Comparison of ENCODE assay signal across 9 cellular contexts in genomic region chr14:91367173-91368171, GRCh38. TPM values are rescaled to one million over a fixed set of nuclear protein-coding genes. Genes with fewer than 3 reads are reported as not detected.
A peak's percentile ranks its signal among the peaks of the same experiment; 100 is the strongest.
DNase-seq lines count a peak whose midpoint lies in the region; ATAC-seq and TF ChIP-seq lines count a peak whose summit lies in the region.
"Had no signal": no experiment of that assay in that cellular context is flagged by ENCODE, and none has a peak within 500 bp of the region (broad histone marks: within the 10 kb centered on the region; RNA-seq: fewer than 3 reads in every experiment).

No MANE protein-coding gene starts in this region.

- peak overlapping the region; percentile 96 to 98 (median 97) for H3K27ac Mint-ChIP-seq in CD4-positive, CD25-positive, alpha-beta regulatory T cell

- H3K36me3 Mint-ChIP-seq in CD4-positive, CD25-positive, alpha-beta regulatory T cell, result peaks cover 5% of the 10 kb centered on the region

- ATAC-seq in CD4-positive, CD25-positive, alpha-beta regulatory T cell (ENCODE audit: low read depth in 2 of 2), result peak; percentile 71 to 80
- ATAC-seq in GM19023 (IDR thresholded peaks at IDR 0.05; ENCODE audit: unreplicated experiment) (peak; percentile 76), HG03095 (IDR thresholded peaks at IDR 0.05; ENCODE audit: unreplicated experiment) (peak; percentile 55)
- ATAC-seq: left colon had no signal

- H3K9me3 ChIP-seq in CD4-positive, CD25-positive, alpha-beta regulatory T cell (ENCODE audit: control insufficient read depth in 2 of 2, low read length in 2 of 2), result no peaks in the 10 kb centered on the region
- no peaks in the 10 kb centered on the region for H3K9me3 ChIP-seq in SJCRH30 (replicated peaks)

- TF ChIP-seq CTCF in brain microvascular endothelial cell (IDR thresholded peaks at IDR 0.05; ENCODE audit: low read depth, low read length, missing control alignments), result no peak

- H3K27me3 ChIP-seq in CD4-positive, CD25-positive, alpha-beta regulatory T cell (ENCODE audit: control insufficient read depth, insufficient read depth, low read length), result no peaks in the 10 kb centered on the region
- H3K27me3 ChIP-seq in brain microvascular endothelial cell (replicated peaks) (no peaks in the 10 kb centered on the region), SJCRH30 (no peaks in the 10 kb centered on the region)

- H3K27ac ChIP-seq in CD4-positive, CD25-positive, alpha-beta regulatory T cell (ENCODE audit: insufficient read depth, low read length, poor library complexity, severe bottlenecking), result peak overlapping the region; percentile 92
- no peak overlapping the region for H3K27ac ChIP-seq in brain microvascular endothelial cell
- no peak overlapping the region for H3K27ac ChIP-seq in SJCRH30

- H3K4me1 ChIP-seq in CD4-positive, CD25-positive, alpha-beta regulatory T cell (ENCODE audit: control insufficient read depth, insufficient read depth, low read length, poor library complexity, severe bottlenecking), result peaks cover 99% of the 10 kb centered on the region
- H3K4me1 ChIP-seq in SJCRH30, result peaks cover 9% of the 10 kb centered on the region

- in situ Hi-C loops in brain microvascular endothelial cell (cut with HindIII; ENCODE audit: low pct_ligation_motif_present, low sequenced_read_pairs), result no loop called here

- peak overlapping the region; percentile 69 for H3K4me3 ChIP-seq in CD4-positive, CD25-positive, alpha-beta regulatory T cell (ENCODE audit: low read depth, low read length)
- H3K4me3 ChIP-seq in brain microvascular endothelial cell (ENCODE audit: low read depth, low read length), result no peak overlapping the region
- H3K4me3 ChIP-seq in SJCRH30, result no peak overlapping the region

- peak overlapping the region; percentile 38 to 87 (median 86) for H3K4me3 Mint-ChIP-seq in CD4-positive, CD25-positive, alpha-beta regulatory T cell

- peak; percentile 75 to 83 (median 75) for DNase-seq in CD4-positive, CD25-positive, alpha-beta regulatory T cell
- peak; percentile 29 for DNase-seq in RPMI7951 (ENCODE audit: low read depth)
- DNase-seq in brain microvascular endothelial cell, result peak; percentile 83
- peak; percentile 61 for DNase-seq in putamen (ENCODE audit: low spot score)
- DNase-seq in NCI-H2029 (lab: John Stamatoyannopoulos, UW), result no peak
- DNase-seq in SJCRH30, result no peak

- H3K4me1 Mint-ChIP-seq in CD4-positive, CD25-positive, alpha-beta regulatory T cell, result peaks cover 16 to 91% (median 66%) of the 10 kb centered on the region in 4 donors

- peaks cover 10% of the 10 kb centered on the region for H3K36me3 ChIP-seq in CD4-positive, CD25-positive, alpha-beta regulatory T cell (ENCODE audit: control insufficient read depth, insufficient read depth, low read length)
- H3K36me3 ChIP-seq in brain microvascular endothelial cell (replicated peaks) (no peaks in the 10 kb centered on the region), SJCRH30 (no peaks in the 10 kb centered on the region)

- H3K27me3 Mint-ChIP-seq in CD4-positive, CD25-positive, alpha-beta regulatory T cell, result no peaks in the 10 kb centered on the region

- H3K9me3 Mint-ChIP-seq in CD4-positive, CD25-positive, alpha-beta regulatory T cell, result no peaks in the 10 kb centered on the region

RNA-seq across cellular contexts. Expression of gene CCDC88C, which starts 50.1 kb away (rescaled TPM):
- total RNA-seq in CD4-positive, CD25-positive, alpha-beta regulatory T cell, result 466 TPM
- 10 to 100 TPM; 25.9 to 35.6 (median 31.0) TPM for polyA plus RNA-seq in CD4-positive, CD25-positive, alpha-beta regulatory T cell
- total RNA-seq in RPMI7951 (2014; rRNA removed; shearing (Covaris generic)), result 0.10 and 0.12 TPM in 2 replicates
- 8.9 TPM in 2 replicates for total RNA-seq in SJCRH30 (2014; rRNA removed; shearing (Covaris generic))

Comparison
In these comparisons a context has a peak if more than half of its experiments do, and no peak if none do; other contexts are left out.
1. DNase-seq: peak in CD4-positive, CD25-positive, alpha-beta regulatory T cell (3 of 3), RPMI7951 (single experiment), brain microvascular endothelial cell (single experiment) and putamen (single experiment); none in NCI-H2029 (single experiment) and SJCRH30 (0 of 2).
2. RNA of gene CCDC88C, which starts 50.1 kb away (total RNA-seq): 466 TPM in CD4-positive, CD25-positive, alpha-beta regulatory T cell (single experiment); 8.9 TPM in SJCRH30 and 0.10 to 0.12 TPM in RPMI7951; every median in the first group is over 10 times any median in the second.
3. Peak in every context shown above with its lines, with median percentiles within 50 percentile points of each other: ATAC-seq.